In genomic region chr17:8119575-8120519, GRCh38 we compare ENCODE assay signal across 8 cellular contexts. TPM values are rescaled to one million over a fixed set of nuclear protein-coding genes. Genes with fewer than 3 reads are reported as not detected.
DNase-seq lines count a peak whose midpoint lies in the region; TF ChIP-seq lines count a peak whose summit lies in the region.

No MANE protein-coding gene starts in this region.

- H3K9me3 Mint-ChIP-seq in activated naive CD4-positive, alpha-beta T cell treated with anti-CD3 and anti-CD28 coated beads for 36 hours = no peaks in the 10 kb centered on the region

- H4K20me1 ChIP-seq in osteoblast (ENCODE audit: insufficient read depth, low read length) = peaks cover 3% of the 10 kb centered on the region

- peaks cover 56% of the 10 kb centered on the region for H3K4me1 Mint-ChIP-seq in activated naive CD4-positive, alpha-beta T cell treated with anti-CD3 and anti-CD28 coated beads for 36 hours (ENCODE audit: low read depth)

- H3K4me2 ChIP-seq in osteoblast (ENCODE audit: insufficient read depth, low read length) = peak overlapping the region; percentile 96

- H3K27ac ChIP-seq in osteoblast (ENCODE audit: low read depth, low read length) (peak overlapping the region; percentile 47), testis (peak overlapping the region; percentile 69 to 81)

- H2AFZ ChIP-seq in osteoblast (ENCODE audit: low read length) = peak overlapping the region; percentile 84

- no peaks in the 10 kb centered on the region for H3K36me3 ChIP-seq in MG63
- no peaks in the 10 kb centered on the region for H3K36me3 ChIP-seq in osteoblast (ENCODE audit: insufficient read depth, low read length)
- H3K36me3 ChIP-seq in testis (ENCODE audit: low read depth, missing control alignments) = no peaks in the 10 kb centered on the region

- intact Hi-C loops in activated naive CD4-positive, alpha-beta T cell treated with anti-CD3 and anti-CD28 coated beads for 36 hours (cut with micrococcal nuclease) = loop anchor here (1.0 to 5.0 kb wide), 14 partner anchors 19 to 625 kb away; partner anchors contain the start of genes CCDC42, CNTROB, KDM6B and PFAS
- intact Hi-C loops in testis (cut with DNase I; ENCODE audit: low total_unique reads) = loop anchor here (10.0 kb wide), 1 partner anchor 65 kb away; no protein-coding TSS in a partner anchor

- TF ChIP-seq POLR2A in testis (IDR thresholded peaks at IDR 0.05) = no peak

- peaks cover 41% of the 10 kb centered on the region for H3K27me3 Mint-ChIP-seq in activated naive CD4-positive, alpha-beta T cell treated with anti-CD3 and anti-CD28 coated beads for 36 hours (ENCODE audit: low read depth)

- 0 to 1% methylated on average over 28 of the region's 28 CpGs for WGBS in testis, 2 donors

- CTCF ChIA-PET in activated naive CD4-positive, alpha-beta T cell treated with anti-CD3 and anti-CD28 coated beads for 36 hours (lab: Charles Lee) = interaction anchor here (0.6 to 4.8 kb wide), 43 partner anchors 10 to 433 kb away, joined by 3 to 53 read pairs (median 6); partner anchors contain the start of genes PFAS, SLC25A35, TP53 and WRAP53

- H3K9me3 ChIP-seq in MG63 = no peaks in the 10 kb centered on the region
- H3K9me3 ChIP-seq in osteoblast (ENCODE audit: low read depth, low read length) = no peaks in the 10 kb centered on the region
- H3K9me3 ChIP-seq in testis = no peaks in the 10 kb centered on the region

- H3K27ac Mint-ChIP-seq in activated naive CD4-positive, alpha-beta T cell treated with anti-CD3 and anti-CD28 coated beads for 36 hours = peak overlapping the region; percentile 95

- peak overlapping the region; percentile 80 for H3K4me3 ChIP-seq in MG63
- peak overlapping the region; percentile 73 for H3K4me3 ChIP-seq in osteoblast (ENCODE audit: insufficient read depth, low read length)
- peak overlapping the region; percentile 55 to 62 for H3K4me3 ChIP-seq in testis

- H3K36me3 Mint-ChIP-seq in activated naive CD4-positive, alpha-beta T cell treated with anti-CD3 and anti-CD28 coated beads for 36 hours (ENCODE audit: low read depth) = peaks cover 5% of the 10 kb centered on the region

- peaks cover 25% of the 10 kb centered on the region for H3K27me3 ChIP-seq in MG63
- peaks cover 43% of the 10 kb centered on the region for H3K27me3 ChIP-seq in osteoblast (ENCODE audit: insufficient read depth, low read length)
- no peaks in the 10 kb centered on the region for H3K27me3 ChIP-seq in testis

- TF ChIP-seq CTCF in GM20000 (IDR thresholded peaks at IDR 0.05; ENCODE audit: extremely low read depth, missing control alignments) (no peak), osteoblast (IDR thresholded peaks at IDR 0.05; ENCODE audit: extremely low read depth, low read depth, low read length) (no peak), testis (IDR thresholded peaks at IDR 0.05) (no peak)

- H3K79me2 ChIP-seq in osteoblast (ENCODE audit: insufficient read depth, low read length) = no peaks in the 10 kb centered on the region

- DNase-seq in C1 segment of cervical spinal cord (lab: John Stamatoyannopoulos, UW) (peak in 12 of 14 donors; percentile 44 to 84 (median 66)), GM20000 (ENCODE audit: low spot score) (peak; percentile 74), MG63 (peak; percentile 85), SIG-M5 (lab: John Stamatoyannopoulos, UW) (peak; percentile 47), globus pallidus (ENCODE audit: low spot score) (peak; percentile 88), osteoblast (ENCODE audit: insufficient read length, low spot score, missing footprints) (peak; percentile 89), testis (peak; percentile 87)
- DNase-seq in activated naive CD4-positive, alpha-beta T cell treated with anti-CD3 and anti-CD28 coated beads for 36 hours = peak; percentile 97

- H3K4me3 Mint-ChIP-seq in activated naive CD4-positive, alpha-beta T cell treated with anti-CD3 and anti-CD28 coated beads for 36 hours = peak overlapping the region; percentile 84

- H3K4me1 ChIP-seq in osteoblast (ENCODE audit: insufficient read depth, low read length) = peaks cover 32% of the 10 kb centered on the region
- H3K4me1 ChIP-seq in testis = peaks cover 41% of the 10 kb centered on the region

RNA-seq across cellular contexts. Expression of gene ALOXE3, which starts 1.5 kb away (rescaled TPM):
- total RNA-seq in MG63 (2014; rRNA removed; shearing (Covaris generic); ENCODE audit: low replicate concordance) = not detected in 2 replicates
- total RNA-seq in activated naive CD4-positive, alpha-beta T cell treated with anti-CD3 and anti-CD28 coated beads for 36 hours = not detected
- not detected in 2 replicates for total RNA-seq in osteoblast
- total RNA-seq in testis = 1 to 10 TPM; 2.2 to 4.3 TPM
- 2.7 TPM for polyA plus RNA-seq in testis (ENCODE audit: insufficient read depth, low read depth, low replicate concordance)

RNA-seq across cellular contexts. Expression of gene HES7, which starts 4.1 kb away (rescaled TPM):
- total RNA-seq in MG63 (2014; rRNA removed; shearing (Covaris generic); ENCODE audit: low replicate concordance) = not detected in 2 replicates
- 1 to 10 TPM; 2.4 to 2.9 TPM for total RNA-seq in activated naive CD4-positive, alpha-beta T cell treated with anti-CD3 and anti-CD28 coated beads for 36 hours
- total RNA-seq in osteoblast = not detected in 2 replicates
- total RNA-seq in testis = under 1 TPM in 1 of 2 donors, not detected in 1; 0.31 TPM
- 0.25 TPM for polyA plus RNA-seq in testis (ENCODE audit: insufficient read depth, low read depth, low replicate concordance)

RNA-seq across cellular contexts. Expression of gene ALOX12B, which starts 32.3 kb away (rescaled TPM):
- total RNA-seq in MG63 (2014; rRNA removed; shearing (Covaris generic); ENCODE audit: low replicate concordance) = not detected in 2 replicates
- total RNA-seq in activated naive CD4-positive, alpha-beta T cell treated with anti-CD3 and anti-CD28 coated beads for 36 hours = 1 to 10 TPM; 2.0 to 2.1 TPM
- not detected in 2 replicates for total RNA-seq in osteoblast
- under 1 TPM; 0.87 to 0.99 TPM for total RNA-seq in testis
- polyA plus RNA-seq in testis (ENCODE audit: insufficient read depth, low read depth, low replicate concordance) = 1.1 TPM

RNA-seq across cellular contexts. Expression of gene PER1, which starts 32.4 kb away (rescaled TPM):
- total RNA-seq in MG63 (2014; rRNA removed; shearing (Covaris generic); ENCODE audit: low replicate concordance) = 1.3 and 7.9 TPM in 2 replicates
- 10 to 100 TPM; 62.2 to 73.3 TPM for total RNA-seq in activated naive CD4-positive, alpha-beta T cell treated with anti-CD3 and anti-CD28 coated beads for 36 hours
- total RNA-seq in osteoblast (11.2 and 16.6 TPM in 2 replicates), testis (100 to 1,000 TPM in 1 of 2 donors, 10 to 100 TPM in 1; 96.0 to 119 TPM)
- polyA plus RNA-seq in testis (ENCODE audit: insufficient read depth, low read depth, low replicate concordance) = 55.1 TPM

RNA-seq across cellular contexts. Expression of gene VAMP2, which starts 42.9 kb away (rescaled TPM):
- total RNA-seq in MG63 (2014; rRNA removed; shearing (Covaris generic); ENCODE audit: low replicate concordance) = 0.59 and 3.2 TPM in 2 replicates
- total RNA-seq in activated naive CD4-positive, alpha-beta T cell treated with anti-CD3 and anti-CD28 coated beads for 36 hours = 10 to 100 TPM; 33.3 to 35.8 TPM
- total RNA-seq in osteoblast = 5.3 and 5.4 TPM in 2 replicates
- total RNA-seq in testis = 10 to 100 TPM; 66.3 to 76.5 TPM
- 116 TPM for polyA plus RNA-seq in testis (ENCODE audit: insufficient read depth, low read depth, low replicate concordance)

Comparison
In these comparisons a context has a peak if more than half of its experiments do, and no peak if none do; other contexts are left out.
1. Peak in every context shown above with its lines: DNase-seq, H3K4me3 ChIP-seq and H3K27ac ChIP-seq.
2. DNase-seq: peak in every context shown above with its lines; median percentile 97 in activated naive CD4-positive, alpha-beta T cell treated with anti-CD3 and anti-CD28 coated beads for 36 hours; 89 in osteoblast; 88 in globus pallidus; 87 in testis; 85 in MG63; 74 in GM20000; 66 in C1 segment of cervical spinal cord; 47 in SIG-M5.